In the genomic region with DNA sequence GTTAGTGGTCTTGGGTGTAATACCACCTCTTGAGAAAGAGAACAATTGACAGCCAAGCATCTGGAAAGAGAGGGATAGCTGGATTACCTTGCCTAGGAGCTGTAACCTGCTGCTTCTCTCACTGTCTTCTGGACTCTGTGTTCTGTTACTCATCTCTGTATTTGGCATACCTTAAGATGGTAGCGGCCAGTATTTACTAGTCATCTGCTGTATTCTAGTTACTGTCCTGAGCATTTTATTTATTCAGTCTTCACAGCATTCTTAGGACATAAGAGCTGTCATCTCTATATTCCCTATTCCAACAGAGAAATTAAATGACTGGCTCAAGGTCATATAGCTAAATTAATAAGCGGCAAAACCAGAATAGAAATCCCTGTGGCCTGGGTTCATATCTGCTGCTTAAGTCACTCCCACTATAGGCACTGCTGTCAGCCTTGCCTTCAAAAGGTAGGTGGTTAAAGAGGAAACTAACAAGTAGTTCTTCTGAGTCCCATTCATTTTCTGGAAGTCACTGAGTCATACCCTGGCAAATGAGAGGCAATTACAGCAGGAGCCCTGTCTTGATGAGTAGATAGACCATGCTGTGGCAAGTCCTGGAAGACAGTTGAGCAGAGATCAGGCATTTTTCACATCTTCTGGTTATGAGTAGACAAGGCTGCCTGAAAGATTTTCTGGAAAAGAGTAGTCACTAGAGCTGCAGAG, we compare ENCODE assay signal across 8 cellular contexts.
A peak's percentile ranks its signal among the peaks of the same experiment; 100 is the strongest.
DNase-seq lines count a peak whose midpoint lies in the region; ATAC-seq and TF ChIP-seq lines count a peak whose summit lies in the region.

No MANE protein-coding gene starts in this region.

- no peak for TF ChIP-seq CTCF in astrocyte of the spinal cord (IDR thresholded peaks at IDR 0.05; ENCODE audit: low read depth, low read length)
- no peak for TF ChIP-seq CTCF in mesothelial cell of epicardium (IDR thresholded peaks at IDR 0.05; ENCODE audit: unreplicated experiment)

- H3K4me3 ChIP-seq in astrocyte of the spinal cord (ENCODE audit: low read depth, low read length), result no peak overlapping the region

- H3K36me3 Mint-ChIP-seq in mesothelial cell of epicardium, result peaks cover 23% of the 10 kb centered on the region

- H3K4me1 Mint-ChIP-seq in mesothelial cell of epicardium, result peaks cover 8% of the 10 kb centered on the region

- DNase-seq in Daoy (ENCODE audit: low read depth), result peak; percentile 71
- peak; percentile 93 for DNase-seq in M059J (ENCODE audit: low read depth)
- peak; percentile 86 for DNase-seq in astrocyte of the spinal cord (ENCODE audit: low read depth, low spot score)
- DNase-seq in mesothelial cell of epicardium (ENCODE audit: low spot score in 2 of 2, unreplicated experiment in 2 of 2), result no peak
- DNase-seq in pons (ENCODE audit: low spot score), result no peak
- no peak for DNase-seq in NCI-H524 treated with DMSO at 0.1 percent for 48 hours (lab: John Stamatoyannopoulos, UW)

- in situ Hi-C loops in astrocyte of the spinal cord (cut with HindIII; ENCODE audit: low sequenced_read_pairs), result no loop called here

- H3K27ac Mint-ChIP-seq in mesothelial cell of epicardium, result peak overlapping the region; percentile 52

- H3K4me3 Mint-ChIP-seq in mesothelial cell of epicardium, result no peak overlapping the region

- H3K27me3 Mint-ChIP-seq in mesothelial cell of epicardium (ENCODE audit: low read depth), result no peaks in the 10 kb centered on the region

- H3K9me3 Mint-ChIP-seq in mesothelial cell of epicardium, result no peaks in the 10 kb centered on the region

- ATAC-seq in HG03378 (IDR thresholded peaks at IDR 0.05; ENCODE audit: unreplicated experiment), result no peak
- ATAC-seq in HG02588 (IDR thresholded peaks at IDR 0.05; ENCODE audit: unreplicated experiment), result no peak

Comparison
In these comparisons a context has a peak if more than half of its experiments do, and no peak if none do; other contexts are left out.
1. DNase-seq: peak in Daoy (single experiment), M059J (single experiment) and astrocyte of the spinal cord (single experiment); none in mesothelial cell of epicardium (0 of 2), pons (single experiment) and NCI-H524 treated with DMSO at 0.1 percent for 48 hours (single experiment).